ENCODE assay signal across 8 cellular contexts in the genomic region with DNA sequence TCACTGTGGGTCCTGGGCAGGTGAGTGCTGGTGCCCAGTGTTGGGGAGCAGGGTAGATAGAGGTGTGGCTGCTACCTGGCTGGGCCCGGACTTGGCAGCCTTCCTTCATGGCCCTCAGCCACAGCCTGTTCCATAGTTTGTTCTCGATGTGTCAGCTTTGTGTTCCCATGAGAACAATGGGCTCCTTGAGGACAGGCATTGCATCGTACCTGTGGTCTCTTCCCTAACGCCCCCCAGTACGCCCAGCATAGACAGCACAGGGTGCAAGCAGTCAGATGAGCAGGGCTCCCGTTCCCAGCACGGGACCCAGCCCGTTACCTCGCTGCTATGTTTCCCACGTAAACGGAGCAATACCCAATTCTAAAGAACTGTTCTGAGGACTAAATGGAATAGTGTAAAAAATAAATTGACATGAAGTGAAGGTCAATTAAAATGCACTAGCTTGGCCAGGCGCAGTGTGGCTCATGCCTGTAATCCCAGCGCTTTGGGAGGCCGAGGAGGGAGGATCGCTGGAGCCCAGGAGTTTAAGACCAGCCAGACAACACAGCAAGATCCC. TPM values are rescaled to one million over a fixed set of nuclear protein-coding genes. Genes with fewer than 3 reads are reported as not detected.
A peak's percentile ranks its signal among the peaks of the same experiment; 100 is the strongest.
DNase-seq lines count a peak whose midpoint lies in the region; ATAC-seq and TF ChIP-seq lines count a peak whose summit lies in the region.

No MANE protein-coding gene starts in this region.

- POLR2A ChIA-PET in activated CD4-positive, alpha-beta T cell treated with anti-CD3 and anti-CD28 coated beads for 36 hours (lab: Charles Lee) = interaction anchor here (0.6 to 1.0 kb wide), 2 partner anchors 18 to 227 kb away, joined by 3 read pairs; a partner anchor contains a TSS

- H3K9me3 ChIP-seq in ascending aorta (no peaks in the 10 kb centered on the region), liver (ENCODE audit: control insufficient read depth in 4 of 4, low read length in 3 of 4) (no peaks in the 10 kb centered on the region), testis (no peaks in the 10 kb centered on the region)

- peak overlapping the region; percentile 86 for H3K27ac Mint-ChIP-seq in activated CD4-positive, alpha-beta T cell treated with anti-CD3 and anti-CD28 coated beads for 36 hours

- ATAC-seq in activated CD4-positive, alpha-beta T cell treated with anti-CD3 and anti-CD28 coated beads for 36 hours = no peak

- peaks cover 23% of the 10 kb centered on the region for H3K36me3 Mint-ChIP-seq in activated CD4-positive, alpha-beta T cell treated with anti-CD3 and anti-CD28 coated beads for 36 hours (ENCODE audit: low read depth)

- no peaks in the 10 kb centered on the region for H3K9me3 Mint-ChIP-seq in activated CD4-positive, alpha-beta T cell treated with anti-CD3 and anti-CD28 coated beads for 36 hours (ENCODE audit: low read depth)

- no peak for DNase-seq in activated CD4-positive, alpha-beta T cell treated with anti-CD3 and anti-CD28 coated beads for 36 hours
- DNase-seq in activated CD4-positive, alpha-beta T cell treated with anti-CD3 and anti-CD28 coated beads for 4 hours = no peak
- no peak for DNase-seq in ascending aorta (ENCODE audit: low spot score in 2 of 2)
- DNase-seq in testis = no peak
- DNase-seq in NCI-H345 (lab: John Stamatoyannopoulos, UW) = no peak
- DNase-seq in RKO (ENCODE audit: low spot score) = no peak
- DNase-seq in putamen (ENCODE audit: low spot score) = no peak

- peak overlapping the region; percentile 88 for H3K4me3 Mint-ChIP-seq in activated CD4-positive, alpha-beta T cell treated with anti-CD3 and anti-CD28 coated beads for 36 hours

- no peak overlapping the region for H3K27ac ChIP-seq in ascending aorta
- H3K27ac ChIP-seq in liver (ENCODE audit: low read depth in 1 of 2, low read length in 2 of 2) = peak overlapping the region; percentile 6 to 43
- no peak overlapping the region for H3K27ac ChIP-seq in testis

- H3K4me1 ChIP-seq in ascending aorta (peaks cover 7 to 8% of the 10 kb centered on the region in 2 donors), liver (ENCODE audit: control insufficient read depth in 4 of 4, insufficient read depth in 4 of 4, low read length in 3 of 4) (peaks cover 4 to 28% (median 23%) of the 10 kb centered on the region in 4 donors), testis (peaks cover 11% of the 10 kb centered on the region)

- no peaks in the 10 kb centered on the region for H3K27me3 Mint-ChIP-seq in activated CD4-positive, alpha-beta T cell treated with anti-CD3 and anti-CD28 coated beads for 36 hours

- H3K4me3 ChIP-seq in ascending aorta (peak overlapping the region; percentile 80 to 98), liver (ENCODE audit: low read depth in 1 of 3, low read length in 3 of 3) (peak overlapping the region; percentile 57 to 97 (median 63)), testis (peak overlapping the region; percentile 84 to 89)

- H3K27me3 ChIP-seq in ascending aorta (no peaks in the 10 kb centered on the region), liver (ENCODE audit: control insufficient read depth in 4 of 4, insufficient read depth in 4 of 4, low read length in 3 of 4) (no peaks in the 10 kb centered on the region), testis (no peaks in the 10 kb centered on the region)

- TF ChIP-seq POLR2A in testis (IDR thresholded peaks at IDR 0.05) = no peak

- TF ChIP-seq RAD21 in liver (IDR thresholded peaks at IDR 0.05) = no peak

- H3K36me3 ChIP-seq in ascending aorta (peaks cover 4% of the 10 kb centered on the region in 2 donors), liver (ENCODE audit: control insufficient read depth in 4 of 4, insufficient read depth in 3 of 4, low read depth in 1 of 4, low read length in 3 of 4) (peaks cover 0 to 7% (median 5%) of the 10 kb centered on the region in 4 donors), testis (ENCODE audit: low read depth, missing control alignments) (no peaks in the 10 kb centered on the region)

- H3K9ac ChIP-seq in liver (ENCODE audit: low read depth in 1 of 2, low read length in 2 of 2) = peak overlapping the region in 1 of 2 donors; percentile 51

- CTCF ChIA-PET in activated CD4-positive, alpha-beta T cell treated with anti-CD3 and anti-CD28 coated beads for 36 hours (lab: Charles Lee) = interaction anchor here (0.6 to 7.7 kb wide), 5 partner anchors 9 to 200 kb away, joined by 3 to 58 read pairs (median 4); no protein-coding TSS in a partner anchor

- WGBS in liver = 83% methylated on average over 15 of the region's 15 CpGs
- WGBS in testis, 2 donors = 53 to 74% methylated on average over 11 to 15 of the region's 15 CpGs

- intact Hi-C loops in activated CD4-positive, alpha-beta T cell treated with anti-CD3 and anti-CD28 coated beads for 36 hours (cut with DNase I, micrococcal nuclease) = loop anchor here in 1 of 2 experiments (1.0 kb wide), 1 partner anchor 28 kb away; no protein-coding TSS in a partner anchor
- intact Hi-C loops in ascending aorta (cut with DNase I) (no loop called here), testis (cut with DNase I; ENCODE audit: low total_unique reads) (loop anchor here (10.0 kb wide), 1 partner anchor 124 kb away; a partner anchor contains a TSS)

- peaks cover 37% of the 10 kb centered on the region for H3K4me1 Mint-ChIP-seq in activated CD4-positive, alpha-beta T cell treated with anti-CD3 and anti-CD28 coated beads for 36 hours

- TF ChIP-seq CTCF in ascending aorta (IDR thresholded peaks at IDR 0.05) = no peak
- TF ChIP-seq CTCF in liver (IDR thresholded peaks at IDR 0.05; ENCODE audit: low read depth, low read length, missing input control) = no peak
- TF ChIP-seq CTCF in testis (IDR thresholded peaks at IDR 0.05) = no peak

TF ChIP-seq in liver, 16 proteins besides CTCF, POLR2A, EP300 and RAD21:
- no peak for TF ChIP-seq FOXA1 (IDR thresholded peaks at IDR 0.05)
- TF ChIP-seq, protein P1, sequence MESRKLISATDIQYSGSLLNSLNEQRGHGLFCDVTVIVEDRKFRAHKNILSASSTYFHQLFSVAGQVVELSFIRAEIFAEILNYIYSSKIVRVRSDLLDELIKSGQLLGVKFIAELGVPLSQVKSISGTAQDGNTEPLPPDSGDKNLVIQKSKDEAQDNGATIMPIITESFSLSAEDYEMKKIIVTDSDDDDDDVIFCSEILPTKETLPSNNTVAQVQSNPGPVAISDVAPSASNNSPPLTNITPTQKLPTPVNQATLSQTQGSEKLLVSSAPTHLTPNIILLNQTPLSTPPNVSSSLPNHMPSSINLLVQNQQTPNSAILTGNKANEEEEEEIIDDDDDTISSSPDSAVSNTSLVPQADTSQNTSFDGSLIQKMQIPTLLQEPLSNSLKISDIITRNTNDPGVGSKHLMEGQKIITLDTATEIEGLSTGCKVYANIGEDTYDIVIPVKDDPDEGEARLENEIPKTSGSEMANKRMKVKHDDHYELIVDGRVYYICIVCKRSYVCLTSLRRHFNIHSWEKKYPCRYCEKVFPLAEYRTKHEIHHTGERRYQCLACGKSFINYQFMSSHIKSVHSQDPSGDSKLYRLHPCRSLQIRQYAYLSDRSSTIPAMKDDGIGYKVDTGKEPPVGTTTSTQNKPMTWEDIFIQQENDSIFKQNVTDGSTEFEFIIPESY (IDR thresholded peaks at IDR 0.05) = no peak
- no peak for TF ChIP-seq FOXA2 (IDR thresholded peaks at IDR 0.05)
- TF ChIP-seq NR2F2 (IDR thresholded peaks at IDR 0.05) = no peak
- TF ChIP-seq, protein P2, sequence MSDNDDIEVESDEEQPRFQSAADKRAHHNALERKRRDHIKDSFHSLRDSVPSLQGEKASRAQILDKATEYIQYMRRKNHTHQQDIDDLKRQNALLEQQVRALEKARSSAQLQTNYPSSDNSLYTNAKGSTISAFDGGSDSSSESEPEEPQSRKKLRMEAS (IDR thresholded peaks at IDR 0.05) = no peak
- TF ChIP-seq, protein P3, sequence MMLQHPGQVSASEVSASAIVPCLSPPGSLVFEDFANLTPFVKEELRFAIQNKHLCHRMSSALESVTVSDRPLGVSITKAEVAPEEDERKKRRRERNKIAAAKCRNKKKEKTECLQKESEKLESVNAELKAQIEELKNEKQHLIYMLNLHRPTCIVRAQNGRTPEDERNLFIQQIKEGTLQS (IDR thresholded peaks at IDR 0.05) = no peak
- TF ChIP-seq YY1 (IDR thresholded peaks at IDR 0.05) = no peak
- no peak for TF ChIP-seq TAF1 (conservative IDR thresholded peaks at IDR 0.05)
- TF ChIP-seq EGR1 (IDR thresholded peaks at IDR 0.05; ENCODE audit: low read depth in 2 of 2) = no peak
- TF ChIP-seq RXRA (IDR thresholded peaks at IDR 0.05) = no peak

RNA-seq across cellular contexts. Expression of a gene that starts 0.8 kb away (rescaled TPM):
- 10 to 100 TPM; 60.8 to 68.8 TPM for total RNA-seq in activated CD4-positive, alpha-beta T cell treated with anti-CD3 and anti-CD28 coated beads for 36 hours
- total RNA-seq in ascending aorta (0.75 TPM), liver (1 to 10 TPM; 7.5 to 7.7 TPM), testis (10 to 100 TPM; 30.8 to 31.9 TPM)
- polyA plus RNA-seq in liver (10 to 100 TPM; 16.6 to 20.3 TPM), testis (ENCODE audit: insufficient read depth, low read depth, low replicate concordance) (46.2 TPM)

RNA-seq across cellular contexts. Expression of a gene that starts 18.4 kb away (rescaled TPM):
- 100 to 1,000 TPM; 217 to 250 TPM for total RNA-seq in activated CD4-positive, alpha-beta T cell treated with anti-CD3 and anti-CD28 coated beads for 36 hours
- total RNA-seq in ascending aorta (65.5 TPM), liver (10 to 100 TPM; 33.8 to 50.6 TPM), testis (10 to 100 TPM in 1 of 2 donors, 1 to 10 TPM in 1; 5.6 to 29.5 TPM)
- polyA plus RNA-seq in liver (10 to 100 TPM in 1 of 2 donors, 1 to 10 TPM in 1; 9.6 to 23.6 TPM), testis (ENCODE audit: insufficient read depth, low read depth, low replicate concordance) (27.4 TPM)

Comparison
In these comparisons a context has a peak if more than half of its experiments do, and no peak if none do; other contexts are left out.
1. H3K27ac ChIP-seq: peak in liver (2 of 2); none in ascending aorta (0 of 2) and testis (0 of 2).
2. Peak in every context shown above with its lines, with median percentiles within 50 percentile points of each other: H3K4me3 ChIP-seq.